Comparison of ENCODE assay signal across 31 cellular contexts in the genomic region with DNA sequence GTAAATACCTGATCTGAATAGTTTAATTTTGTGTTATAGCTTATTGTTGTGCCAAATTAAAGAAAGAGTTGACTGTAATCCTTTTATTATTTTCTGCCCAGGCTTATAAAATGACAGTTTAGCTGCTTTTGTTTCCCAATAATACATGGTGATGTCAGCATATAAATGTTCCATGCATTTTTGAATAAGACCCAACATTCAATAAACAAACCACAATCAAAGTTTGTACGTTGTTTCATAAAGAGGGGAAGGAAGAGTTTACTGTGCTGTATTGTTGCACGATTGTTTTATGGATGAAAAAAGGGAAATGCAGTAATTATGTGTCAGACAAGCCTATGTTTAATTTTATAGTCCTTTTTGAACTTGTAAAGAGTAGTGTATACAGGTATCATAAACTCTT.
"Had no signal": no experiment of that assay in that cellular context is flagged by ENCODE, and none has a peak within 500 bp of the region (broad histone marks: within the 10 kb centered on the region; RNA-seq: fewer than 3 reads in every experiment).

No MANE protein-coding gene starts in this region.

- DNase-seq: activated B cell treated with CpG ODN at 0.5 μM for 24 hours; activated CD4-positive, alpha-beta T cell treated with anti-CD3 and anti-CD28 coated beads for 36 hours; activated CD4-positive, alpha-beta T cell treated with anti-CD3 and anti-CD28 coated beads, Interleukin-2, amount 50 U/mL, for 4 hours; activated CD8-positive, alpha-beta memory T cell treated with anti-CD3 and anti-CD28 coated beads for 24 hours; activated CD8-positive, alpha-beta memory T cell treated with anti-CD3 and anti-CD28 coated beads, Interleukin-2, amount 50 U/mL, for 4 hours; activated naive CD4-positive, alpha-beta T cell; activated T-cell treated with anti-CD3 and anti-CD28 coated beads, Interleukin-2, amount 50 U/mL, for 4 hours; amniotic stem cell; caudate nucleus; effector memory CD4-positive, alpha-beta T cell; esophagus squamous epithelium; foreskin keratinocyte; immature natural killer cell; kidney glomerular epithelial cell; left ventricle myocardium inferior; midbrain; ovary; psoas muscle; stimulated activated CD4-positive, alpha-beta T cell treated with anti-CD3 and anti-CD28 coated beads, Interleukin-12 subunit alpha, Interleukin-12 subunit beta, amount 100 ng/mL, for 4 hours; stimulated activated naive CD8-positive, alpha-beta T cell treated with anti-CD3 and anti-CD28 coated beads, Interleukin-15, amount 100 ng/mL, for 72 hours; SW 1271; T-helper 17 cell; tibial artery had no signal

- H3K27me3 ChIP-seq: esophagus squamous epithelium, foreskin keratinocyte, hepatocyte, neutrophil, ovary, right atrium auricular region, tibial artery had no signal

- ATAC-seq: activated CD4-positive, alpha-beta T cell treated with anti-CD3 and anti-CD28 coated beads for 36 hours; activated T-cell treated with anti-CD3 and anti-CD28 coated beads, Interleukin-2, amount 50 U/mL, for 4 hours; foreskin keratinocyte; psoas muscle; stimulated activated effector memory CD8-positive, alpha-beta T cell treated with anti-CD3 and anti-CD28 coated beads, Interleukin-12 subunit alpha, Interleukin-12 subunit beta, amount 100 ng/mL, for 72 hours; stimulated activated naive CD8-positive, alpha-beta T cell treated with anti-CD3 and anti-CD28 coated beads, Interleukin-15, amount 100 ng/mL, for 72 hours; T-helper 17 cell had no signal

- H3K4me1 ChIP-seq: esophagus squamous epithelium, foreskin keratinocyte, psoas muscle, right atrium auricular region, tibial artery had no signal

- H3K9me3 Mint-ChIP-seq: activated B cell treated with CpG ODN at 0.5 μM for 24 hours; activated T-cell treated with anti-CD3 and anti-CD28 coated beads, Interleukin-2, amount 50 U/mL, for 4 hours; activated T-helper 2 cell treated with anti-CD3 and anti-CD28 coated beads, Interferon-gamma antibody, Interleukin-2, Interleukin-4, amounts not matched to agents 10 μg/mL and 5 μg/mL and 100 μg/mL, durations not matched to agents 14 hours and 24 hours and 36 hours; brain; nephron; stimulated activated naive CD8-positive, alpha-beta T cell treated with anti-CD3 and anti-CD28 coated beads, Interleukin-15, amount 100 ng/mL, for 72 hours had no signal

- H3K27ac Mint-ChIP-seq: activated B cell treated with CpG ODN at 0.5 μM for 24 hours; activated CD4-positive, alpha-beta T cell treated with anti-CD3 and anti-CD28 coated beads for 36 hours; activated naive CD8-positive, alpha-beta T cell; activated T-helper 2 cell treated with anti-CD3 and anti-CD28 coated beads, Interferon-gamma antibody, Interleukin-2, Interleukin-4, amounts not matched to agents 10 μg/mL and 5 μg/mL and 100 μg/mL, durations not matched to agents 14 hours and 24 hours and 36 hours; brain; immature natural killer cell; nephron; stimulated activated effector memory CD8-positive, alpha-beta T cell treated with anti-CD3 and anti-CD28 coated beads, Interleukin-12 subunit alpha, Interleukin-12 subunit beta, amount 100 ng/mL, for 72 hours; stimulated activated naive CD8-positive, alpha-beta T cell treated with anti-CD3 and anti-CD28 coated beads, Interleukin-15, amount 100 ng/mL, for 72 hours; T-helper 17 cell had no signal

- H3K4me1 Mint-ChIP-seq: activated B cell treated with CpG ODN at 0.5 μM for 24 hours; activated CD4-positive, alpha-beta T cell treated with anti-CD3 and anti-CD28 coated beads for 36 hours; immature natural killer cell; nephron; stimulated activated effector memory CD8-positive, alpha-beta T cell treated with anti-CD3 and anti-CD28 coated beads, Interleukin-12 subunit alpha, Interleukin-12 subunit beta, amount 100 ng/mL, for 72 hours; stimulated activated naive CD8-positive, alpha-beta T cell treated with anti-CD3 and anti-CD28 coated beads, Interleukin-15, amount 100 ng/mL, for 72 hours; T-helper 17 cell had no signal

- H3K4me3 ChIP-seq: esophagus squamous epithelium, hepatocyte, left ventricle myocardium inferior, ovary, psoas muscle, right atrium auricular region, tibial artery had no signal

- H3K9me3 ChIP-seq: esophagus squamous epithelium, left ventricle myocardium inferior, neutrophil, ovary, psoas muscle, right atrium auricular region, tibial artery had no signal

- H3K4me3 Mint-ChIP-seq: activated B cell treated with CpG ODN at 0.5 μM for 24 hours; activated CD4-positive, alpha-beta T cell treated with anti-CD3 and anti-CD28 coated beads for 36 hours; activated naive CD8-positive, alpha-beta T cell; activated T-cell treated with anti-CD3 and anti-CD28 coated beads, Interleukin-2, amount 50 U/mL, for 4 hours; brain; immature natural killer cell; nephron; stimulated activated effector memory CD8-positive, alpha-beta T cell treated with anti-CD3 and anti-CD28 coated beads, Interleukin-12 subunit alpha, Interleukin-12 subunit beta, amount 100 ng/mL, for 72 hours; stimulated activated naive CD8-positive, alpha-beta T cell treated with anti-CD3 and anti-CD28 coated beads, Interleukin-15, amount 100 ng/mL, for 72 hours; T-helper 17 cell had no signal

- H3K36me3 Mint-ChIP-seq: activated naive CD8-positive, alpha-beta T cell; brain; immature natural killer cell; stimulated activated effector memory CD8-positive, alpha-beta T cell treated with anti-CD3 and anti-CD28 coated beads, Interleukin-12 subunit alpha, Interleukin-12 subunit beta, amount 100 ng/mL, for 72 hours had no signal

- H3K36me3 ChIP-seq: esophagus squamous epithelium, left ventricle myocardium inferior, neutrophil, ovary, right atrium auricular region, tibial artery had no signal

- H3K27ac ChIP-seq: esophagus squamous epithelium, foreskin keratinocyte, hepatocyte, left ventricle myocardium inferior, neutrophil, ovary, psoas muscle, right atrium auricular region, tibial artery had no signal

- H3K27me3 Mint-ChIP-seq: activated B cell treated with CpG ODN at 0.5 μM for 24 hours; activated CD4-positive, alpha-beta T cell treated with anti-CD3 and anti-CD28 coated beads for 36 hours; brain; stimulated activated naive CD8-positive, alpha-beta T cell treated with anti-CD3 and anti-CD28 coated beads, Interleukin-15, amount 100 ng/mL, for 72 hours; T-helper 17 cell had no signal
